12 cellular contexts compared by ENCODE assay signal in the genomic region with DNA sequence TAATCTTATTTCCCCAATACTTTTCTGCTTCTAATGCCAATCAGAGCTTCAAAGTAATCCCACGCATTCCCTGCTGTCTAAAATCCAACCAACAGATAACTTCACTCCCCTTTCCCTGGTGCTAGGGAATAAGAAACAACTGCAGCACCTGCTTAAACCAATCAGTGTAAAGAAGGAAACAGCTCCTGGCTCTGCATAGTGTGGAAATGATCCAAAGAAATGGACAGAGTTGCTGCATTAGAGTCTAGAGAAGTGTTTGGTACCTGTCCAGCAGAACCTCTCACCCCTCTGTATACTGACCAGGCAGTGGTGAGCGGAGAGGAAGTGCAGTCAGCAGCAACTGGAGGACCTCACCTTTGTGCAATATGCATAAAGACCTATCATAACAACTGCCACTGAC.
"Had no signal": no experiment of that assay in that cellular context is flagged by ENCODE, and none has a peak within 500 bp of the region (broad histone marks: within the 10 kb centered on the region; RNA-seq: fewer than 3 reads in every experiment).

No MANE protein-coding gene starts in this region.

- H3K4me1 ChIP-seq: uterus had no signal

- H3K4me3 Mint-ChIP-seq: activated CD4-positive, alpha-beta memory T cell treated with anti-CD3 and anti-CD28 coated beads for 36 hours; activated T-helper 1 cell treated with anti-CD3 and anti-CD28 coated beads, Interleukin-12 subunit alpha, Interleukin-12 subunit beta, Interleukin-2, Interleukin-4 antibody, amounts not matched to agents 30 ng/mL and 10 ng/mL and 1 ng/mL, durations not matched to agents 14 hours and 24 hours and 36 hours; T-helper 2 cell treated with Interferon-gamma antibody and Interleukin-4, amounts not matched to agents 5 μg/mL and 100 μg/mL, for 36 hours had no signal

- H3K4me3 ChIP-seq: dorsolateral prefrontal cortex, esophagus muscularis mucosa, skin epidermis, uterus had no signal

- H3K27me3 ChIP-seq: brain microvascular endothelial cell, dorsolateral prefrontal cortex, esophagus muscularis mucosa, uterus had no signal

- H3K27me3 Mint-ChIP-seq: activated CD4-positive, alpha-beta memory T cell treated with anti-CD3 and anti-CD28 coated beads for 36 hours had no signal

- H3K36me3 ChIP-seq: uterus had no signal

- H3K27ac Mint-ChIP-seq: activated CD4-positive, alpha-beta memory T cell treated with anti-CD3 and anti-CD28 coated beads for 36 hours; activated T-helper 1 cell treated with anti-CD3 and anti-CD28 coated beads, Interleukin-12 subunit alpha, Interleukin-12 subunit beta, Interleukin-2, Interleukin-4 antibody, amounts not matched to agents 30 ng/mL and 10 ng/mL and 1 ng/mL, durations not matched to agents 14 hours and 24 hours and 36 hours; T-helper 2 cell treated with Interferon-gamma antibody and Interleukin-4, amounts not matched to agents 5 μg/mL and 100 μg/mL, for 36 hours had no signal

- H3K9me3 Mint-ChIP-seq: activated CD4-positive, alpha-beta memory T cell treated with anti-CD3 and anti-CD28 coated beads for 36 hours; activated T-helper 1 cell treated with anti-CD3 and anti-CD28 coated beads, Interleukin-12 subunit alpha, Interleukin-12 subunit beta, Interleukin-2, Interleukin-4 antibody, amounts not matched to agents 30 ng/mL and 10 ng/mL and 1 ng/mL, durations not matched to agents 14 hours and 24 hours and 36 hours; T-helper 2 cell treated with Interferon-gamma antibody and Interleukin-4, amounts not matched to agents 5 μg/mL and 100 μg/mL, for 36 hours had no signal

- H3K27ac ChIP-seq: brain microvascular endothelial cell, esophagus muscularis mucosa, skin epidermis, uterus had no signal

- H3K9me3 ChIP-seq: esophagus muscularis mucosa, uterus had no signal

- DNase-seq: activated CD4-positive, alpha-beta memory T cell treated with anti-CD3 and anti-CD28 coated beads for 36 hours; activated CD4-positive, alpha-beta T cell treated with anti-CD3 and anti-CD28 coated beads for 1 hour; activated CD8-positive, alpha-beta memory T cell treated with anti-CD3 and anti-CD28 coated beads, Interleukin-2, amount 50 U/mL, for 4 hours; activated naive CD4-positive, alpha-beta T cell; brain microvascular endothelial cell; dorsolateral prefrontal cortex; stimulated activated CD4-positive, alpha-beta T cell treated with anti-CD3 and anti-CD28 coated beads, Interleukin-4, amount 100 ng/mL, for 4 hours; uterus had no signal
